In genomic region chrX:53666171-53666570, GRCh38 we compare ENCODE assay signal across 23 cellular contexts.
"Had no signal": no experiment of that assay in that cellular context is flagged by ENCODE, and none has a peak within 500 bp of the region (broad histone marks: within the 10 kb centered on the region; RNA-seq: fewer than 3 reads in every experiment).

No MANE protein-coding gene starts in this region.

- H3K27ac Mint-ChIP-seq: activated CD4-positive, alpha-beta T cell treated with anti-CD3 and anti-CD28 coated beads for 36 hours; activated naive CD4-positive, alpha-beta T cell treated with anti-CD3 and anti-CD28 coated beads, Interleukin-2, amount 10 ng/mL, durations not matched to agents 7 days and 5 days; T-helper 2 cell treated with Interferon-gamma antibody and Interleukin-4, amounts not matched to agents 5 μg/mL and 100 μg/mL, for 36 hours had no signal

- H3K9me3 Mint-ChIP-seq: activated naive CD4-positive, alpha-beta T cell treated with anti-CD3 and anti-CD28 coated beads, Interleukin-2, amount 10 ng/mL, durations not matched to agents 7 days and 5 days; naive thymus-derived CD4-positive, alpha-beta T cell; T-cell; T-helper 2 cell treated with Interferon-gamma antibody and Interleukin-4, amounts not matched to agents 5 μg/mL and 100 μg/mL, for 36 hours had no signal

- H3K4me3 Mint-ChIP-seq: activated CD4-positive, alpha-beta T cell treated with anti-CD3 and anti-CD28 coated beads for 36 hours; activated naive CD4-positive, alpha-beta T cell treated with anti-CD3 and anti-CD28 coated beads, Interleukin-2, amount 10 ng/mL, durations not matched to agents 7 days and 5 days; naive thymus-derived CD4-positive, alpha-beta T cell; neural crest cell; T-cell; T-helper 2 cell treated with Interferon-gamma antibody and Interleukin-4, amounts not matched to agents 5 μg/mL and 100 μg/mL, for 36 hours had no signal

- H3K27ac ChIP-seq: colonic mucosa, left lung, pancreas, psoas muscle, thoracic aorta had no signal

- H3K27me3 ChIP-seq: colonic mucosa, left lung had no signal

- H3K36me3 ChIP-seq: colonic mucosa, pancreas had no signal

- ATAC-seq: activated CD4-positive, alpha-beta T cell treated with anti-CD3 and anti-CD28 coated beads for 36 hours; left lung; naive thymus-derived CD4-positive, alpha-beta T cell; T-cell had no signal

- H3K4me1 ChIP-seq: colonic mucosa, left lung had no signal

- H3K4me3 ChIP-seq: colonic mucosa, left lung, pancreas, psoas muscle, thoracic aorta had no signal

- DNase-seq: activated CD4-positive, alpha-beta T cell treated with anti-CD3 and anti-CD28 coated beads for 36 hours; activated CD4-positive, alpha-beta T cell treated with anti-CD3 and anti-CD28 coated beads, Interleukin-2, amount 50 U/mL, for 4 hours; activated CD4-positive, CD25-positive, alpha-beta regulatory T cell; activated CD8-positive, alpha-beta memory T cell treated with anti-CD3 and anti-CD28 coated beads, Interleukin-2, amount 50 U/mL, for 48 hours; activated effector memory CD4-positive, alpha-beta T cell treated with Interleukin-2 at 50 U/mL for 16 hours; activated naive CD4-positive, alpha-beta T cell treated with anti-CD3 and anti-CD28 coated beads, Interleukin-2, amount 10 ng/mL, durations not matched to agents 7 days and 5 days; cerebellar nuclear complex; colonic mucosa; effector CD8-positive, alpha-beta T cell; kidney glomerular epithelial cell; left lung; mammary epithelial cell; midbrain; naive thymus-derived CD4-positive, alpha-beta T cell; nucleus accumbens; pancreas; psoas muscle; stimulated activated naive CD4-positive, alpha-beta T cell; T-cell; trophoblast cell had no signal

- H3K27me3 Mint-ChIP-seq: activated CD4-positive, alpha-beta T cell treated with anti-CD3 and anti-CD28 coated beads for 36 hours; activated naive CD4-positive, alpha-beta T cell treated with anti-CD3 and anti-CD28 coated beads, Interleukin-2, amount 10 ng/mL, durations not matched to agents 7 days and 5 days; naive thymus-derived CD4-positive, alpha-beta T cell; T-cell had no signal

- H3K9me3 ChIP-seq: colonic mucosa, left lung, pancreas, psoas muscle, thoracic aorta had no signal
